10 cellular contexts compared by ENCODE assay signal in genomic region chr12:12007001-12007712, GRCh38.
DNase-seq lines count a peak whose midpoint lies in the region; ATAC-seq and TF ChIP-seq lines count a peak whose summit lies in the region.
"Had no signal": no experiment of that assay in that cellular context is flagged by ENCODE, and none has a peak within 500 bp of the region (broad histone marks: within the 10 kb centered on the region; RNA-seq: fewer than 3 reads in every experiment).

No MANE protein-coding gene starts in this region.

- in situ Hi-C loops in GM23248 (cut with MboI) (no loop called here), astrocyte of the cerebellum (cut with HindIII; ENCODE audit: low sequenced_read_pairs) (no loop called here), transverse colon (cut with MboI; ENCODE audit: low pct_ligation_motif_present in 1 of 4, low pct_unique_long_range_greater_than_20kb in 1 of 4, low sequenced_read_pairs in 3 of 4) (no loop called here)

- H3K9ac ChIP-seq in GM23248: no peak overlapping the region

- intact Hi-C loops in transverse colon (cut with DNase I; ENCODE audit: low total_unique reads): no loop called here

- ATAC-seq in esophagus mucosa: no peak
- ATAC-seq in GM21526 (IDR thresholded peaks at IDR 0.05; ENCODE audit: low FRiP score, unreplicated experiment): no peak

- H3K36me3 ChIP-seq in GM23248 (ENCODE audit: low read depth) (no peaks in the 10 kb centered on the region), transverse colon (no peaks in the 10 kb centered on the region)
- H3K36me3 ChIP-seq: ascending aorta had no signal

- TF ChIP-seq CTCF in astrocyte of the cerebellum (IDR thresholded peaks at IDR 0.05; ENCODE audit: low read depth, low read length, missing control alignments): no peak
- no peak for TF ChIP-seq CTCF in transverse colon (IDR thresholded peaks at IDR 0.05)

- H3K4me1 ChIP-seq in GM23248 (ENCODE audit: insufficient read depth) (peaks cover 22% of the 10 kb centered on the region), transverse colon (peaks cover 0 to 23% (median 2%) of the 10 kb centered on the region in 4 donors)
- H3K4me1 ChIP-seq: ascending aorta had no signal

- no peak overlapping the region for H3K4me3 ChIP-seq in GM23248
- no peak overlapping the region for H3K4me3 ChIP-seq in astrocyte of the cerebellum (ENCODE audit: low read depth, low read length)
- H3K4me3 ChIP-seq in transverse colon: no peak overlapping the region
- H3K4me3 ChIP-seq: ascending aorta had no signal

- H3K79me2 ChIP-seq in GM23248 (ENCODE audit: insufficient read depth): no peaks in the 10 kb centered on the region

- H3K27ac ChIP-seq in GM23248 (no peak overlapping the region), transverse colon (no peak overlapping the region)
- H3K27ac ChIP-seq: ascending aorta had no signal

- no peak overlapping the region for H3K4me2 ChIP-seq in GM23248 (ENCODE audit: unreplicated experiment)

- H3F3A ChIP-seq in GM23248 (ENCODE audit: insufficient read depth): peaks cover 13% of the 10 kb centered on the region; the same call in 1 of the 2 replicates

- H3K27me3 ChIP-seq in GM23248 (replicated peaks; ENCODE audit: insufficient read depth) (no peaks in the 10 kb centered on the region), transverse colon (no peaks in the 10 kb centered on the region)
- H3K27me3 ChIP-seq: ascending aorta had no signal

- 31 to 32% methylated on average over 7 of the region's 7 CpGs for WGBS in GM23248 (ENCODE audit: low coverage in 1 of 2, low lambda C conversion rate in 2 of 2, missing lambda C conversion rate in 2 of 2), 2 experiments
- 61 to 83% methylated on average over 1 to 7 of the region's 7 CpGs for WGBS in transverse colon (ENCODE audit: low coverage in 1 of 2), 2 donors

- DNase-seq in GM23248 (peak; percentile 58), astrocyte of the cerebellum (ENCODE audit: low read depth) (peak; percentile 38), iPS-NIHi11 (ENCODE audit: low spot score) (no peak), transverse colon (no peak)
- peak; percentile 61 to 72 for DNase-seq in activated CD4-positive, alpha-beta T cell treated with anti-CD3 and anti-CD28 coated beads for 24 hours (ENCODE audit: low read depth in 2 of 2)
- DNase-seq in stimulated activated CD8-positive, alpha-beta memory T cell treated with anti-CD3 and anti-CD28 coated beads, Interleukin-15, amount 100 ng/mL, for 4 hours (ENCODE audit: low read depth in 2 of 2): peak; percentile 52 to 77
- DNase-seq: small intestine had no signal

- no peak for TF ChIP-seq POLR2A in transverse colon (IDR thresholded peaks at IDR 0.05)

- TF ChIP-seq EP300 in transverse colon (IDR thresholded peaks at IDR 0.05; ENCODE audit: low read depth): no peak

- no peaks in the 10 kb centered on the region for H4K20me1 ChIP-seq in GM23248 (ENCODE audit: insufficient read depth)

- H2AFZ ChIP-seq in GM23248: no peak overlapping the region

- H3K9me3 ChIP-seq in GM23248 (ENCODE audit: low read depth): no peaks in the 10 kb centered on the region
- H3K9me3 ChIP-seq in transverse colon: no peaks in the 10 kb centered on the region
- H3K9me3 ChIP-seq: ascending aorta had no signal

- H3K9me2 ChIP-seq in GM23248 (ENCODE audit: insufficient read depth): no peaks in the 10 kb centered on the region

Comparison
In these comparisons a context has a peak if more than half of its experiments do, and no peak if none do; other contexts are left out.
1. DNase-seq: peak in GM23248 (single experiment), activated CD4-positive, alpha-beta T cell treated with anti-CD3 and anti-CD28 coated beads for 24 hours (2 of 2), astrocyte of the cerebellum (single experiment) and stimulated activated CD8-positive, alpha-beta memory T cell treated with anti-CD3 and anti-CD28 coated beads, Interleukin-15, amount 100 ng/mL, for 4 hours (2 of 2); none in iPS-NIHi11 (single experiment) and transverse colon (single experiment).